In the genomic region with DNA sequence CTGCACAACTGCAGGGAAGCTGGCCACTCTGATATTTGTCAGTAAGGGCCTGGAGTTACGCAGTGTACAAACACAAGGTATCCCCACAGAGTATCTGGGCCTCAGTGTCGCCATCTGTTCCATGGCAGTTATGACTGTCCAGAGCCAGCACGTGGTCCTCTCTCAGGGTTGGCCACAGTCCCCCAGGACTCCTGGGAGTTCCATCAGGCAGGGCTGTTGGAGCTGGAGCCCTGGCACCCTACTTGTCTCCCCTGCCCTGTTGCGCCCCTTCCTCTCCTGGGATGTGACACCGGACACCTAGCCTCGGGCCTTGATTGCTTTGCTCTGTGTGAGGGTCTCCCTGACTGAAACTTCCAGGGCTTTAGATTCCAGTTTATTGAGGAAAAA, we compare ENCODE assay signal across 19 cellular contexts. TPM values are rescaled to one million over a fixed set of nuclear protein-coding genes. Genes with fewer than 3 reads are reported as not detected.
DNase-seq lines count a peak whose midpoint lies in the region; ATAC-seq and TF ChIP-seq lines count a peak whose summit lies in the region.
"Had no signal": no experiment of that assay in that cellular context is flagged by ENCODE, and none has a peak within 500 bp of the region (broad histone marks: within the 10 kb centered on the region; RNA-seq: fewer than 3 reads in every experiment).

No MANE protein-coding gene starts in this region.

- no peak overlapping the region for H3K4me3 ChIP-seq in SK-N-SH (ENCODE audit: low read depth in 2 of 2, low read length in 1 of 2)
- peak overlapping the region in 1 of 3 donors; percentile 29 for H3K4me3 ChIP-seq in skeletal muscle tissue (ENCODE audit: low read length in 3 of 3)
- H3K4me3 ChIP-seq: skin epidermis had no signal

- intact Hi-C loops in left ventricle myocardium superior (cut with micrococcal nuclease), result loop anchor here (10.0 kb wide), 1 partner anchor 127 kb away; no protein-coding TSS in a partner anchor

- H3K4me2 ChIP-seq in SK-N-SH, result peak overlapping the region; percentile 46

- H3K36me3 ChIP-seq in SK-N-SH (replicated peaks in 1 of 2; ENCODE audit: control insufficient read depth in 1 of 2, insufficient read depth in 2 of 2, low read length in 1 of 2), result no peaks in the 10 kb centered on the region
- no peaks in the 10 kb centered on the region for H3K36me3 ChIP-seq in skeletal muscle tissue (ENCODE audit: control insufficient read depth in 3 of 3, insufficient read depth in 3 of 3, low read length in 3 of 3)

- TF ChIP-seq RAD21 in SK-N-SH (IDR thresholded peaks at IDR 0.05; ENCODE audit: low read length), result no peak

- CTCF ChIA-PET in SK-N-SH (lab: Yijun Ruan, JAX), result interaction anchor here (1.2 kb wide), 1 partner anchor 36 kb away, joined by 5 read pairs; no protein-coding TSS in a partner anchor

- H2AFZ ChIP-seq in SK-N-SH (ENCODE audit: low read depth), result peak overlapping the region; percentile 67

- DNase-seq in EH (ENCODE audit: low read depth) (peak; percentile 54), SK-N-SH (no peak), left ventricle myocardium superior (peak; percentile 36), NCI-H524 treated with DMSO at 0.1 percent for 48 hours (lab: John Stamatoyannopoulos, UW) (no peak)
- DNase-seq in stimulated activated naive CD8-positive, alpha-beta T cell treated with anti-CD3 and anti-CD28 coated beads, Interleukin-15, Interleukin-2, amounts not matched to agents 100 U/mL and 50 U/mL, for 24 hours, result no peak
- DNase-seq: activated CD4-positive, alpha-beta memory T cell treated with anti-CD3 and anti-CD28 coated beads, Interleukin-2, amount 10 ng/mL, durations not matched to agents 7 days and 5 days; amniotic stem cell; cortex of kidney; DMS79 treated with DMSO at 0.1 percent for 48 hours; erythroblast; hypothalamus; NCI-H1048 had no signal

- no peaks in the 10 kb centered on the region for H4K20me1 ChIP-seq in SK-N-SH (ENCODE audit: insufficient read depth)

- TF ChIP-seq EP300 in SK-N-SH (IDR thresholded peaks at IDR 0.05; ENCODE audit: borderline replicate concordance in 1 of 2, low read depth in 1 of 2, low read length in 1 of 2), result no peak

- WGBS in SK-N-SH (ENCODE audit: low lambda C conversion rate), result 63% methylated on average over 4 of the region's 6 CpGs

- H3K27ac ChIP-seq in SK-N-SH (ENCODE audit: low read depth in 2 of 2, low read length in 1 of 2) (peak overlapping the region in 1 of 2 experiments; percentile 85; a peak in 2 of 4 replicates), skeletal muscle tissue (ENCODE audit: low read depth, low read length) (peak overlapping the region; percentile 22)
- H3K27ac ChIP-seq: C4-2B had no signal

- H3K27me3 ChIP-seq in SK-N-SH (ENCODE audit: insufficient read depth), result no peaks in the 10 kb centered on the region
- H3K27me3 ChIP-seq in skeletal muscle tissue (ENCODE audit: control insufficient read depth in 3 of 3, insufficient read depth in 3 of 3, low read length in 3 of 3), result no peaks in the 10 kb centered on the region

- ATAC-seq in left ventricle myocardium superior, result no peak
- no peak for ATAC-seq in GM18873 (IDR thresholded peaks at IDR 0.05; ENCODE audit: low FRiP score, unreplicated experiment)
- no peak for ATAC-seq in HG02884 (IDR thresholded peaks at IDR 0.05; ENCODE audit: unreplicated experiment)
- ATAC-seq in stimulated activated naive CD8-positive, alpha-beta T cell treated with anti-CD3 and anti-CD28 coated beads, Interleukin-15, Interleukin-2, amounts not matched to agents 100 U/mL and 50 U/mL, for 24 hours, result no peak
- ATAC-seq: left lobe of liver had no signal

- peak overlapping the region; percentile 48; the same call in 1 of the 2 replicates for H3K9ac ChIP-seq in SK-N-SH
- no peak overlapping the region for H3K9ac ChIP-seq in skeletal muscle tissue (ENCODE audit: low read depth in 1 of 3, low read length in 3 of 3)

- H3K9me3 ChIP-seq in SK-N-SH, result no peaks in the 10 kb centered on the region
- H3K9me3 ChIP-seq in skeletal muscle tissue (ENCODE audit: control insufficient read depth in 3 of 3, low read length in 3 of 3), result no peaks in the 10 kb centered on the region

- H3K9me2 ChIP-seq in SK-N-SH, result no peaks in the 10 kb centered on the region

- H3F3A ChIP-seq in SK-N-SH (replicated peaks; ENCODE audit: insufficient read depth), result peaks cover 8% of the 10 kb centered on the region

- POLR2A ChIA-PET in SK-N-SH (lab: Yijun Ruan, JAX), result no interaction called here

- TF ChIP-seq CTCF in SK-N-SH (IDR thresholded peaks at IDR 0.05), result no peak

- H3K4me1 ChIP-seq in SK-N-SH (ENCODE audit: control insufficient read depth in 1 of 2, insufficient read depth in 2 of 2, low read depth in 1 of 2, low read length in 1 of 2) (peaks cover 30 to 38% of the 10 kb centered on the region in 2 experiments), skeletal muscle tissue (ENCODE audit: control insufficient read depth in 3 of 3, insufficient read depth in 3 of 3, low read length in 3 of 3) (peaks cover 51 to 56% (median 56%) of the 10 kb centered on the region in 3 donors)

- no peaks in the 10 kb centered on the region for H3K79me2 ChIP-seq in SK-N-SH (ENCODE audit: insufficient read depth)

TF ChIP-seq in SK-N-SH, 30 proteins besides CTCF, POLR2A, EP300 and RAD21:
- no peak for TF ChIP-seq RXRA (IDR thresholded peaks at IDR 0.05; ENCODE audit: borderline replicate concordance, low read depth)
- TF ChIP-seq, protein P1, sequence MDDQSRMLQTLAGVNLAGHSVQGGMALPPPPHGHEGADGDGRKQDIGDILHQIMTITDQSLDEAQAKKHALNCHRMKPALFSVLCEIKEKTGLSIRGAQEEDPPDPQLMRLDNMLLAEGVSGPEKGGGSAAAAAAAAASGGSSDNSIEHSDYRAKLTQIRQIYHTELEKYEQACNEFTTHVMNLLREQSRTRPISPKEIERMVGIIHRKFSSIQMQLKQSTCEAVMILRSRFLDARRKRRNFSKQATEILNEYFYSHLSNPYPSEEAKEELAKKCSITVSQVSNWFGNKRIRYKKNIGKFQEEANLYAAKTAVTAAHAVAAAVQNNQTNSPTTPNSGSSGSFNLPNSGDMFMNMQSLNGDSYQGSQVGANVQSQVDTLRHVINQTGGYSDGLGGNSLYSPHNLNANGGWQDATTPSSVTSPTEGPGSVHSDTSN (IDR thresholded peaks at IDR 0.05), result no peak
- TF ChIP-seq TAF1 (IDR thresholded peaks at IDR 0.05; ENCODE audit: borderline replicate concordance, low read depth, low read length), result no peak

RNA-seq across cellular contexts. Expression of a gene that starts 8.4 kb away (rescaled TPM):
- polyA plus RNA-seq in SK-N-SH (2012; rRNA removed), result 0.05 TPM in 1 of 2 replicates, not detected in the other
- 0.01 and 0.03 TPM in 2 replicates for polyA plus RNA-seq in SK-N-SH (2012; cell fraction: cytosol; rRNA removed)
- polyA plus RNA-seq in SK-N-SH (2012; cell fraction: nucleus; rRNA removed), result 0.04 and 0.05 TPM in 2 replicates
- total RNA-seq in left ventricle myocardium superior, result 95.6 TPM
- 20.9 TPM for total RNA-seq in skeletal muscle tissue
- total RNA-seq: activated CD4-positive, alpha-beta memory T cell treated with anti-CD3 and anti-CD28 coated beads, Interleukin-2, amount 10 ng/mL, durations not matched to agents 7 days and 5 days; activated T-helper 1 cell treated with anti-CD3 and anti-CD28 coated beads, Interleukin-12 subunit alpha, Interleukin-12 subunit beta, Interleukin-2, Interleukin-4 antibody, amounts not matched to agents 30 ng/mL and 10 ng/mL and 1 ng/mL, durations not matched to agents 14 hours and 24 hours and 36 hours had no signal

Comparison
In these comparisons a context has a peak if more than half of its experiments do, and no peak if none do; other contexts are left out.
1. DNase-seq: peak in EH (single experiment) and left ventricle myocardium superior (single experiment); none in SK-N-SH (single experiment), NCI-H524 treated with DMSO at 0.1 percent for 48 hours (single experiment) and stimulated activated naive CD8-positive, alpha-beta T cell treated with anti-CD3 and anti-CD28 coated beads, Interleukin-15, Interleukin-2, amounts not matched to agents 100 U/mL and 50 U/mL, for 24 hours (single experiment).